Comparison of ENCODE assay signal across 8 cellular contexts in the genomic region with DNA sequence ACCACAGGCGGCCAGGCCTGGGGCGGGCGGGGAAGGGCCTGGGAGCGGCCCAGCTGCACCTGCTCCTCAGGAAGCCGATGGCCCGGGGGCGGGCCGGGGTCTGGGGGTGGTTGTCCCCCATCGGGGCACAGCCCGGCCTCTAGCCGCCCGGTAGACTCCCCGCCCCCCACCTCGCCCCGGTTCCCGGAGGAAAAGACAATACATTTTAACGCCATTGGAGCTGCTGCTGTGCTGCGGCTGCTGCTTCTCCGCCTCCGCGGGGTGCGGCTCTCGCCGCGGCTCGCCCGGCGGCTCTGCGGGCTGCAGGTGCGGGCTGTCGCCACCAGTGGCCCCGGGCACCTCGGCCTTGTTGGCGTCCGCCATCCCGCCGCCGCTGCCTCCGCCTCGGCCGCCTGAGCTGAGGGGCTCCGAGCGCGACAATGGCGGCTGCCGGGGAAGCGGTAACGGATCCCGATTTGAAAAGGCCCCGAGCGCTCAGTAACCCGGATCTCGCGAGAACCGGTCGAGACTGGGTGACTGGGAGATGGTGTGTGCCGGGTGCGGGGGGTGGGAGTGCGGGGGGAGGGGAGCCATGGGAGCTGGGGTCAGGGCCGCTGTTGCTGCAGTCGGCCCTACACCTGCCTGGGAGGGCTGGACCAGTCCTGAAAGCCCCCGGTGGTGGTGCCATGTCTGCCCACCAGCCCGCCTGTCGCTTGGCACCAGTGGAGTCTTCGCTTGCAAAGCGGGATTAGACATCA. TPM values are rescaled to one million over a fixed set of nuclear protein-coding genes. Genes with fewer than 3 reads are reported as not detected.
DNase-seq lines count a peak whose midpoint lies in the region; ATAC-seq lines count a peak whose summit lies in the region.

A gene with protein sequence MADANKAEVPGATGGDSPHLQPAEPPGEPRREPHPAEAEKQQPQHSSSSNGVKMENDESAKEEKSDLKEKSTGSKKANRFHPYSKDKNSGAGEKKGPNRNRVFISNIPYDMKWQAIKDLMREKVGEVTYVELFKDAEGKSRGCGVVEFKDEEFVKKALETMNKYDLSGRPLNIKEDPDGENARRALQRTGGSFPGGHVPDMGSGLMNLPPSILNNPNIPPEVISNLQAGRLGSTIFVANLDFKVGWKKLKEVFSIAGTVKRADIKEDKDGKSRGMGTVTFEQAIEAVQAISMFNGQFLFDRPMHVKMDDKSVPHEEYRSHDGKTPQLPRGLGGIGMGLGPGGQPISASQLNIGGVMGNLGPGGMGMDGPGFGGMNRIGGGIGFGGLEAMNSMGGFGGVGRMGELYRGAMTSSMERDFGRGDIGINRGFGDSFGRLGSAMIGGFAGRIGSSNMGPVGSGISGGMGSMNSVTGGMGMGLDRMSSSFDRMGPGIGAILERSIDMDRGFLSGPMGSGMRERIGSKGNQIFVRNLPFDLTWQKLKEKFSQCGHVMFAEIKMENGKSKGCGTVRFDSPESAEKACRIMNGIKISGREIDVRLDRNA (minus strand): TSS at position 421 of the 737 bp plus-strand sequence. CDS start 58 bp downstream, at position 363.

- peaks cover 8% of the 10 kb centered on the region in 2 donors for H3K4me1 Mint-ChIP-seq in effector memory CD8-positive, alpha-beta T cell (ENCODE audit: low read depth in 2 of 2)

- DNase-seq in SKM-1 treated with dmso at 0.1 percent for 144 hours (lab: John Stamatoyannopoulos, UW; ENCODE audit: unreplicated experiment) (peak; percentile 17), SKM-1 (lab: John Stamatoyannopoulos, UW; ENCODE audit: unreplicated experiment) (no peak), NCI-H345 treated with DMSO at 0.1 percent for 48 hours (lab: John Stamatoyannopoulos, UW; ENCODE audit: unreplicated experiment) (peak; percentile 56), lung microvascular endothelial cell (ENCODE audit: low read depth in 2 of 2) (peak; percentile 79 to 89)
- DNase-seq in activated CD8-positive, alpha-beta memory T cell treated with anti-CD3 and anti-CD28 coated beads for 24 hours, result peak; percentile 85
- DNase-seq in effector memory CD8-positive, alpha-beta T cell, result peak; percentile 31 to 44 (median 41)
- peak; percentile 10 to 49 (median 41) for DNase-seq in stimulated activated CD4-positive, alpha-beta T cell treated with anti-CD3 and anti-CD28 coated beads, TNF-alpha, amount 100 ng/mL, for 4 hours (ENCODE audit: low read depth in 3 of 3)

- peak; percentile 70 for ATAC-seq in HG03064 (IDR thresholded peaks at IDR 0.05; ENCODE audit: low read depth, unreplicated experiment)
- peak; percentile 73 for ATAC-seq in effector memory CD8-positive, alpha-beta T cell (replicated peaks)

- H3K36me3 Mint-ChIP-seq in effector memory CD8-positive, alpha-beta T cell (ENCODE audit: insufficient read depth), result no peaks in the 10 kb centered on the region

- H3K4me3 Mint-ChIP-seq in effector memory CD8-positive, alpha-beta T cell, result peak within 1 kb of the TSS; percentile 77 to 86

- H3K27me3 Mint-ChIP-seq in effector memory CD8-positive, alpha-beta T cell, result peaks cover 20 to 25% of the 10 kb centered on the region in 2 donors

- peak within 1 kb of the TSS; percentile 85 to 91 for H3K27ac Mint-ChIP-seq in effector memory CD8-positive, alpha-beta T cell

- H3K9me3 Mint-ChIP-seq in effector memory CD8-positive, alpha-beta T cell, result peaks cover 0 to 2% of the 10 kb centered on the region in 2 donors

RNA-seq across cellular contexts. Expression of the gene that starts here (rescaled TPM):
- total RNA-seq in lung microvascular endothelial cell, result 5.9 and 7.7 TPM in 2 replicates
